14 cellular contexts compared by ENCODE assay signal in genomic region chr5:160802567-160802966, GRCh38. TPM values are rescaled to one million over a fixed set of nuclear protein-coding genes. Genes with fewer than 3 reads are reported as not detected.
A peak's percentile ranks its signal among the peaks of the same experiment; 100 is the strongest.
DNase-seq lines count a peak whose midpoint lies in the region; ATAC-seq and TF ChIP-seq lines count a peak whose summit lies in the region.
"Had no signal": no experiment of that assay in that cellular context is flagged by ENCODE, and none has a peak within 500 bp of the region (broad histone marks: within the 10 kb centered on the region; RNA-seq: fewer than 3 reads in every experiment).

No MANE protein-coding gene starts in this region.

- DNase-seq in NCI-H524 (lab: John Stamatoyannopoulos, UW) (peak; percentile 14 to 53), NCI-H524 treated with DMSO at 0.1 percent for 48 hours (lab: John Stamatoyannopoulos, UW) (no peak), NCI-H69 (lab: John Stamatoyannopoulos, UW) (peak; percentile 52), hepatocyte (ENCODE audit: low spot score) (peak; percentile 51), smooth muscle cell (lab: John Stamatoyannopoulos, UW; ENCODE audit: unreplicated experiment) (no peak), ascending aorta (ENCODE audit: low spot score in 2 of 2) (no peak), NCI-H226 (no peak)
- no peak for DNase-seq in effector memory CD8-positive, alpha-beta T cell
- DNase-seq: activated T-cell treated with anti-CD3 and anti-CD28 coated beads, Interleukin-2, amount 50 U/mL, for 48 hours; NK-92 treated with Interleukin-12 subunit alpha and Interleukin-12 subunit beta, amount 100 ng/mL, for 24 hours had no signal

- no peak overlapping the region for H3K27ac ChIP-seq in hepatocyte
- no peak overlapping the region for H3K27ac ChIP-seq in smooth muscle cell (ENCODE audit: low read depth)
- H3K27ac ChIP-seq in ascending aorta = no peak overlapping the region
- H3K27ac ChIP-seq: cardiac muscle cell had no signal

- H3K27me3 ChIP-seq in hepatocyte = no peaks in the 10 kb centered on the region
- no peaks in the 10 kb centered on the region for H3K27me3 ChIP-seq in smooth muscle cell (ENCODE audit: low read depth)
- H3K27me3 ChIP-seq in ascending aorta = no peaks in the 10 kb centered on the region
- H3K27me3 ChIP-seq: cardiac muscle cell had no signal

- H3K4me1 ChIP-seq in hepatocyte (ENCODE audit: insufficient read depth) = no peaks in the 10 kb centered on the region
- H3K4me1 ChIP-seq in smooth muscle cell (ENCODE audit: low read depth) = no peaks in the 10 kb centered on the region
- no peaks in the 10 kb centered on the region for H3K4me1 ChIP-seq in ascending aorta

- no peak overlapping the region for H3K9ac ChIP-seq in smooth muscle cell (ENCODE audit: low read depth)

- H3K4me3 ChIP-seq in hepatocyte (no peak overlapping the region), smooth muscle cell (no peak overlapping the region), ascending aorta (no peak overlapping the region)
- H3K4me3 ChIP-seq: cardiac muscle cell, K562, lung had no signal

- H3F3A ChIP-seq in smooth muscle cell (ENCODE audit: low read depth) = no peaks in the 10 kb centered on the region

- TF ChIP-seq CTCF in hepatocyte (IDR thresholded peaks at IDR 0.05; ENCODE audit: poor library complexity) (peak; percentile 55), smooth muscle cell (IDR thresholded peaks at IDR 0.05; ENCODE audit: borderline replicate concordance, insufficient read depth, poor library complexity, severe bottlenecking) (no peak), ascending aorta (IDR thresholded peaks at IDR 0.05) (no peak)

- H2AFZ ChIP-seq in hepatocyte = no peak overlapping the region
- peak overlapping the region; percentile 20 for H2AFZ ChIP-seq in smooth muscle cell (ENCODE audit: low read depth)

- no peaks in the 10 kb centered on the region for H4K20me1 ChIP-seq in hepatocyte (ENCODE audit: insufficient read depth, poor library complexity, severe bottlenecking)
- no peaks in the 10 kb centered on the region for H4K20me1 ChIP-seq in smooth muscle cell (ENCODE audit: low read depth)

- H3K4me1 Mint-ChIP-seq in effector memory CD8-positive, alpha-beta T cell (ENCODE audit: low read depth in 2 of 2) = no peaks in the 10 kb centered on the region

- no peak overlapping the region for H3K27ac Mint-ChIP-seq in effector memory CD8-positive, alpha-beta T cell

- no peaks in the 10 kb centered on the region for H3K79me2 ChIP-seq in hepatocyte
- no peaks in the 10 kb centered on the region for H3K79me2 ChIP-seq in smooth muscle cell (ENCODE audit: low read depth)

- ATAC-seq in effector memory CD8-positive, alpha-beta T cell (replicated peaks) = no peak
- ATAC-seq: K562 had no signal

- H3K9me3 ChIP-seq in hepatocyte (ENCODE audit: low read depth) = no peaks in the 10 kb centered on the region
- H3K9me3 ChIP-seq in smooth muscle cell (replicated peaks; ENCODE audit: low read depth) = no peaks in the 10 kb centered on the region
- no peaks in the 10 kb centered on the region for H3K9me3 ChIP-seq in ascending aorta

- peaks cover 16 to 35% of the 10 kb centered on the region in 2 donors for H3K27me3 Mint-ChIP-seq in effector memory CD8-positive, alpha-beta T cell

- H3K9me3 Mint-ChIP-seq in effector memory CD8-positive, alpha-beta T cell = no peaks in the 10 kb centered on the region

- H3K36me3 ChIP-seq in hepatocyte (replicated peaks; ENCODE audit: insufficient read depth, low read depth) (no peaks in the 10 kb centered on the region), smooth muscle cell (ENCODE audit: low read depth) (no peaks in the 10 kb centered on the region), ascending aorta (no peaks in the 10 kb centered on the region)
- H3K36me3 ChIP-seq: cardiac muscle cell had no signal

- H3K4me2 ChIP-seq in hepatocyte (no peak overlapping the region), smooth muscle cell (no peak overlapping the region)

- intact Hi-C loops in ascending aorta (cut with DNase I) = no loop called here

- WGBS in hepatocyte (ENCODE audit: low lambda C conversion rate, missing lambda C conversion rate) = 45% methylated on average over 2 of the region's 2 CpGs
- 60% methylated on average over 2 of the region's 2 CpGs for WGBS in smooth muscle cell (ENCODE audit: low lambda C conversion rate)

- no peaks in the 10 kb centered on the region for H3K36me3 Mint-ChIP-seq in effector memory CD8-positive, alpha-beta T cell (ENCODE audit: insufficient read depth)

- no peaks in the 10 kb centered on the region for H3K9me2 ChIP-seq in hepatocyte (replicated peaks; ENCODE audit: insufficient read depth)

- no peak overlapping the region for H3K4me3 Mint-ChIP-seq in effector memory CD8-positive, alpha-beta T cell

RNA-seq across cellular contexts. Expression of gene ATP10B, which starts 49.4 kb away (rescaled TPM):
- 5.1 and 5.2 TPM in 2 replicates for total RNA-seq in hepatocyte
- polyA plus RNA-seq in hepatocyte = 1.4 and 2.7 TPM in 2 replicates
- 0.09 and 0.13 TPM in 2 replicates for total RNA-seq in smooth muscle cell
- polyA plus RNA-seq in smooth muscle cell = 0.72 TPM in 1 of 2 replicates, not detected in the other
- total RNA-seq in ascending aorta = 0.43 TPM
- polyA plus RNA-seq: AG04450, cardiac muscle cell, K562 had no signal

Comparison
In these comparisons a context has a peak if more than half of its experiments do, and no peak if none do; other contexts are left out.
1. DNase-seq: peak in NCI-H524 (2 of 2), NCI-H69 (single experiment) and hepatocyte (single experiment); none in NCI-H524 treated with DMSO at 0.1 percent for 48 hours (single experiment), smooth muscle cell (single experiment), ascending aorta (0 of 2), effector memory CD8-positive, alpha-beta T cell (0 of 3) and NCI-H226 (single experiment).